13 cellular contexts compared by ENCODE assay signal in genomic region chr5:65970481-65971367, GRCh38. TPM values are rescaled to one million over a fixed set of nuclear protein-coding genes. Genes with fewer than 3 reads are reported as not detected.
A peak's percentile ranks its signal among the peaks of the same experiment; 100 is the strongest.
DNase-seq lines count a peak whose midpoint lies in the region; ATAC-seq, FAIRE-seq and TF ChIP-seq lines count a peak whose summit lies in the region.
"Had no signal": no experiment of that assay in that cellular context is flagged by ENCODE, and none has a peak within 500 bp of the region (broad histone marks: within the 10 kb centered on the region; RNA-seq: fewer than 3 reads in every experiment).

No MANE protein-coding gene starts in this region.

- TF ChIP-seq POLR2A in testis (IDR thresholded peaks at IDR 0.05) = no peak

- peaks cover 26% of the 10 kb centered on the region for H3K4me1 ChIP-seq in keratinocyte (ENCODE audit: control insufficient read depth, extremely low read depth, insufficient read depth, low read length)
- peaks cover 14% of the 10 kb centered on the region for H3K4me1 ChIP-seq in testis
- H3K4me1 ChIP-seq in small intestine (ENCODE audit: control insufficient read depth in 2 of 2, insufficient read depth in 1 of 2, low read depth in 1 of 2, low read length in 1 of 2) = peaks cover 2 to 4% of the 10 kb centered on the region in 2 donors

- peaks cover 17% of the 10 kb centered on the region for H3K36me3 Mint-ChIP-seq in stimulated activated naive CD8-positive, alpha-beta T cell treated with anti-CD3 and anti-CD28 coated beads, Interleukin-15, Interleukin-2, amounts not matched to agents 100 ng/mL and 50 ng/mL, for 24 hours (ENCODE audit: low read depth)

- H2AFZ ChIP-seq in keratinocyte (ENCODE audit: control insufficient read depth, low read length) = no peak overlapping the region

- H3K27ac ChIP-seq in SK-N-MC (no peak overlapping the region), keratinocyte (ENCODE audit: control insufficient read depth, insufficient read depth, low read length) (no peak overlapping the region), testis (peak overlapping the region in 1 of 2 donors; percentile 11), small intestine (ENCODE audit: low read depth in 1 of 2, low read length in 1 of 2) (peak overlapping the region in 1 of 2 donors; percentile 27)
- H3K27ac ChIP-seq: esophagus squamous epithelium had no signal

- no peaks in the 10 kb centered on the region for H3K27me3 Mint-ChIP-seq in stimulated activated naive CD8-positive, alpha-beta T cell treated with anti-CD3 and anti-CD28 coated beads, Interleukin-15, Interleukin-2, amounts not matched to agents 100 ng/mL and 50 ng/mL, for 24 hours

- peaks cover 95% of the 10 kb centered on the region for H3K79me2 ChIP-seq in keratinocyte (ENCODE audit: control insufficient read depth, insufficient read depth, low read length)

- intact Hi-C loops in testis (cut with DNase I; ENCODE audit: low total_unique reads) = no loop called here

- H4K20me1 ChIP-seq in keratinocyte (ENCODE audit: control insufficient read depth, extremely low read depth, insufficient read depth, low read length) = peaks cover 8% of the 10 kb centered on the region

- peak overlapping the region; percentile 36 for H3K4me3 Mint-ChIP-seq in stimulated activated naive CD8-positive, alpha-beta T cell treated with anti-CD3 and anti-CD28 coated beads, Interleukin-15, Interleukin-2, amounts not matched to agents 100 ng/mL and 50 ng/mL, for 24 hours

- H3K9me3 ChIP-seq in SK-N-MC (ENCODE audit: low read depth, low read length) (no peaks in the 10 kb centered on the region), keratinocyte (ENCODE audit: control insufficient read depth, low read depth, low read length) (no peaks in the 10 kb centered on the region), testis (no peaks in the 10 kb centered on the region), small intestine (ENCODE audit: control insufficient read depth, low read depth) (no peaks in the 10 kb centered on the region)
- H3K9me3 ChIP-seq: esophagus squamous epithelium had no signal

- H3K9ac ChIP-seq in SK-N-MC (ENCODE audit: insufficient read length) (no peak overlapping the region), keratinocyte (ENCODE audit: control insufficient read depth, extremely low read depth, insufficient read depth, low read length) (no peak overlapping the region)

- dilution Hi-C loops in keratinocyte (cut with MboI; ENCODE audit: extremely low pct_ligation_motif_present, low sequenced_read_pairs) = no loop called here

- H3K4me3 ChIP-seq in SK-N-MC (peak overlapping the region; percentile 37; the same call in 1 of the 2 replicates), keratinocyte (ENCODE audit: control insufficient read depth in 2 of 3, extremely low read depth in 1 of 3, insufficient read depth in 2 of 3, low read depth in 1 of 3, low read length in 3 of 3) (no peak overlapping the region), testis (no peak overlapping the region), small intestine (ENCODE audit: low read depth in 1 of 2, low read length in 2 of 2) (no peak overlapping the region)
- H3K4me3 ChIP-seq: esophagus squamous epithelium had no signal

- DNase-seq in stimulated activated naive CD8-positive, alpha-beta T cell treated with anti-CD3 and anti-CD28 coated beads, Interleukin-15, Interleukin-2, amounts not matched to agents 100 U/mL and 50 U/mL, for 24 hours = no peak
- DNase-seq in SK-N-MC (ENCODE audit: low read depth, low spot score) (no peak), keratinocyte (ENCODE audit: low read depth, low spot score) (no peak), testis (peak; percentile 43), small intestine (no peak), GM19238 (ENCODE audit: insufficient read length, low spot score) (no peak)
- DNase-seq: activated CD4-positive, CD25-positive, alpha-beta regulatory T cell treated with anti-CD3 and anti-CD28 coated beads, Interleukin-2, amount 50 U/mL, for 72 hours; activated effector memory CD4-positive, alpha-beta T cell treated with anti-CD3 and anti-CD28 coated beads, Interleukin-2, amount 50 U/mL, for 16 hours; esophagus squamous epithelium; Kasumi-1; NCI-H2081 had no signal

- peaks cover 69% of the 10 kb centered on the region for H3K4me1 Mint-ChIP-seq in stimulated activated naive CD8-positive, alpha-beta T cell treated with anti-CD3 and anti-CD28 coated beads, Interleukin-15, Interleukin-2, amounts not matched to agents 100 ng/mL and 50 ng/mL, for 24 hours (ENCODE audit: low read depth)

- FAIRE-seq in keratinocyte (lab: Jason Lieb, UNC) (no peak), small intestine (lab: Jason Lieb, UNC) (no peak)

- WGBS in testis, 2 donors = 34 to 37% methylated on average over 7 of the region's 7 CpGs
- 60 to 70% (median 68%) methylated on average over 7 of the region's 7 CpGs for WGBS in small intestine, 3 donors

- peaks cover 10% of the 10 kb centered on the region for H3K9me3 Mint-ChIP-seq in stimulated activated naive CD8-positive, alpha-beta T cell treated with anti-CD3 and anti-CD28 coated beads, Interleukin-15, Interleukin-2, amounts not matched to agents 100 ng/mL and 50 ng/mL, for 24 hours

- H3K27ac Mint-ChIP-seq in stimulated activated naive CD8-positive, alpha-beta T cell treated with anti-CD3 and anti-CD28 coated beads, Interleukin-15, Interleukin-2, amounts not matched to agents 100 ng/mL and 50 ng/mL, for 24 hours = peak overlapping the region; percentile 33

- no peak for ATAC-seq in stimulated activated naive CD8-positive, alpha-beta T cell treated with anti-CD3 and anti-CD28 coated beads, Interleukin-15, Interleukin-2, amounts not matched to agents 100 U/mL and 50 U/mL, for 24 hours
- no peak for ATAC-seq in HG02970 (IDR thresholded peaks at IDR 0.05; ENCODE audit: low FRiP score, unreplicated experiment)

- no peaks in the 10 kb centered on the region for H3K36me3 ChIP-seq in SK-N-MC (ENCODE audit: insufficient read depth, low read length)
- no peaks in the 10 kb centered on the region for H3K36me3 ChIP-seq in keratinocyte (ENCODE audit: control insufficient read depth in 2 of 2, extremely low read depth in 1 of 2, insufficient read depth in 2 of 2, low read length in 2 of 2)
- H3K36me3 ChIP-seq in testis (ENCODE audit: low read depth, missing control alignments) = no peaks in the 10 kb centered on the region
- no peaks in the 10 kb centered on the region for H3K36me3 ChIP-seq in small intestine (ENCODE audit: control insufficient read depth in 2 of 2, insufficient read depth in 2 of 2, low read length in 2 of 2)
- H3K36me3 ChIP-seq: esophagus squamous epithelium had no signal

- no peaks in the 10 kb centered on the region for H3K9me1 ChIP-seq in keratinocyte (ENCODE audit: control insufficient read depth, extremely low read depth, insufficient read depth, low read length)

- H3K27me3 ChIP-seq in keratinocyte (ENCODE audit: control insufficient read depth, extremely low read depth, insufficient read depth, low read length) (no peaks in the 10 kb centered on the region), testis (no peaks in the 10 kb centered on the region), small intestine (ENCODE audit: control insufficient read depth in 2 of 2, insufficient read depth in 2 of 2, low read length in 2 of 2) (no peaks in the 10 kb centered on the region)
- H3K27me3 ChIP-seq: esophagus squamous epithelium had no signal

- H3K4me2 ChIP-seq in keratinocyte (ENCODE audit: control insufficient read depth, extremely low read depth, insufficient read depth, low read depth, low read length) = peak overlapping the region; percentile 63

- TF ChIP-seq CTCF in keratinocyte (optimal IDR thresholded peaks at IDR 0.05 in 1 of 3, IDR thresholded peaks at IDR 0.05 in 1 of 3, conservative IDR thresholded peaks at IDR 0.05 in 1 of 3; ENCODE audit: extremely low read depth in 1 of 3, insufficient read depth in 2 of 3, low read length in 3 of 3) (no peak), testis (IDR thresholded peaks at IDR 0.05) (no peak)

RNA-seq across cellular contexts. Expression of gene ERBIN, which starts 44.3 kb away (rescaled TPM):
- polyA plus RNA-seq in keratinocyte (18.6 to 30.6 TPM (median 24.5 TPM) in 3 replicates), testis (ENCODE audit: insufficient read depth, low read depth, low replicate concordance) (45.7 TPM), small intestine (10 to 100 TPM; 17.5 to 50.8 (median 29.7) TPM)
- polyA plus RNA-seq in keratinocyte (2011; ENCODE audit: low read depth) = 158 TPM
- 11.0 and 23.4 TPM in 2 replicates for polyA plus RNA-seq in keratinocyte (2011; cell fraction: cytosol; rRNA removed)
- 21.7 and 29.6 TPM in 2 replicates for polyA plus RNA-seq in keratinocyte (2011; cell fraction: nucleus; rRNA removed)
- 23.8 and 36.9 TPM in 2 replicates for polyA plus RNA-seq in keratinocyte (2012; ENCODE audit: low replicate concordance)
- polyA minus RNA-seq in keratinocyte = 14.6 to 72.4 TPM (median 34.0 TPM) in 3 replicates
- 51.6 TPM for polyA minus RNA-seq in keratinocyte (2011; cell fraction: cytosol; rRNA and poly(A)+ RNA removed)
- polyA minus RNA-seq in keratinocyte (2011; cell fraction: nucleus; rRNA and poly(A)+ RNA removed) = 66.5 and 115 TPM in 2 replicates
- total RNA-seq in testis = 10 to 100 TPM; 79.8 to 98.3 TPM
